Comparison of ENCODE assay signal across 7 cellular contexts in genomic region chr16:813204-813915, GRCh38. TPM values are rescaled to one million over a fixed set of nuclear protein-coding genes. Genes with fewer than 3 reads are reported as not detected.
DNase-seq lines count a peak whose midpoint lies in the region; ATAC-seq and TF ChIP-seq lines count a peak whose summit lies in the region.

No MANE protein-coding gene starts in this region.

- H2AFZ ChIP-seq in GM23248, result peak overlapping the region; percentile 84

- H4K20me1 ChIP-seq in GM23248 (ENCODE audit: insufficient read depth), result no peaks in the 10 kb centered on the region

- 0 out of 2 replicates have a peak, but pooled peaks cover 5% of the 10 kb centered on the region for H3F3A ChIP-seq in GM23248 (ENCODE audit: insufficient read depth)

- 7% methylated on average over 48 to 57 of the region's 67 CpGs for WGBS in GM23248 (ENCODE audit: low coverage in 1 of 2, low lambda C conversion rate in 2 of 2, missing lambda C conversion rate in 2 of 2), 2 experiments

- in situ Hi-C loops in GM23248 (cut with MboI), result loop anchor here (25.0 kb wide), 1 partner anchor 249 kb away; the partner anchor contains the start of gene SSTR5
- in situ Hi-C loops in astrocyte of the spinal cord (cut with HindIII; ENCODE audit: low sequenced_read_pairs), result no loop called here

- H3K4me2 ChIP-seq in GM23248 (ENCODE audit: unreplicated experiment), result peak overlapping the region; percentile 84

- no peaks in the 10 kb centered on the region for H3K9me2 ChIP-seq in GM23248 (ENCODE audit: insufficient read depth)

- no peak for ATAC-seq in GM18498 (IDR thresholded peaks at IDR 0.05; ENCODE audit: unreplicated experiment)

- H3K9me3 ChIP-seq in GM23248 (ENCODE audit: low read depth), result no peaks in the 10 kb centered on the region

- DNase-seq in GM23248, result peak; percentile 72
- DNase-seq in T-helper 1 cell, result peak in 3 of 5 donors; percentile 22 to 34 (median 34)
- no peak for DNase-seq in astrocyte of the spinal cord (ENCODE audit: low read depth, low spot score)
- peak; percentile 16 for DNase-seq in iris pigment epithelial cell (ENCODE audit: low read depth)
- DNase-seq in stimulated activated CD4-positive, alpha-beta T cell treated with anti-CD3 and anti-CD28 coated beads, Interleukin-4, amount 100 ng/mL, for 24 hours, result peak; percentile 59
- DNase-seq in MV-4-11 (lab: John Stamatoyannopoulos, UW), result no peak

- H3K36me3 ChIP-seq in GM23248 (ENCODE audit: low read depth), result no peaks in the 10 kb centered on the region

- peaks cover 25% of the 10 kb centered on the region for H3K4me1 ChIP-seq in GM23248 (ENCODE audit: insufficient read depth)

- H3K79me2 ChIP-seq in GM23248 (ENCODE audit: insufficient read depth), result peaks cover 16% of the 10 kb centered on the region; the same call in 1 of the 2 replicates

- no peak overlapping the region for H3K27ac ChIP-seq in GM23248

- peak overlapping the region; percentile 69 for H3K9ac ChIP-seq in GM23248

- peak; percentile 56 for TF ChIP-seq CTCF in astrocyte of the spinal cord (IDR thresholded peaks at IDR 0.05; ENCODE audit: low read depth, low read length)

- H3K4me3 ChIP-seq in GM23248 (peak overlapping the region; percentile 71), astrocyte of the spinal cord (ENCODE audit: low read depth, low read length) (no peak overlapping the region)

- peaks cover 14% of the 10 kb centered on the region; the same call in 1 of the 2 replicates for H3K27me3 ChIP-seq in GM23248 (replicated peaks; ENCODE audit: insufficient read depth)

RNA-seq across cellular contexts. Expression of gene GNG13, which starts 12.8 kb away (rescaled TPM):
- total RNA-seq in GM23248 (2014; rRNA removed; shearing (Covaris generic)), result not detected in 2 replicates
- not detected in 2 replicates for polyA plus RNA-seq in GM23248 (2016; fragmentation: Nextera tagmentation; extraction: Ambion mirVana)

RNA-seq across cellular contexts. Expression of gene CHTF18, which starts 24.9 kb away (rescaled TPM):
- 9.1 and 13.1 TPM in 2 replicates for total RNA-seq in GM23248 (2014; rRNA removed; shearing (Covaris generic))
- polyA plus RNA-seq in GM23248 (2016; fragmentation: Nextera tagmentation; extraction: Ambion mirVana), result 8.0 and 8.8 TPM in 2 replicates

RNA-seq across cellular contexts. Expression of gene RPUSD1, which starts 25.2 kb away (rescaled TPM):
- 44.6 and 54.3 TPM in 2 replicates for total RNA-seq in GM23248 (2014; rRNA removed; shearing (Covaris generic))
- 15.4 and 19.1 TPM in 2 replicates for polyA plus RNA-seq in GM23248 (2016; fragmentation: Nextera tagmentation; extraction: Ambion mirVana)

RNA-seq across cellular contexts. Expression of gene MSLN, which starts 52.8 kb away (rescaled TPM):
- not detected in 2 replicates for total RNA-seq in GM23248 (2014; rRNA removed; shearing (Covaris generic))
- not detected in 2 replicates for polyA plus RNA-seq in GM23248 (2016; fragmentation: Nextera tagmentation; extraction: Ambion mirVana)

Comparison
In these comparisons a context has a peak if more than half of its experiments do, and no peak if none do; other contexts are left out.
1. DNase-seq: peak in GM23248 (single experiment), T-helper 1 cell (3 of 5), iris pigment epithelial cell (single experiment) and stimulated activated CD4-positive, alpha-beta T cell treated with anti-CD3 and anti-CD28 coated beads, Interleukin-4, amount 100 ng/mL, for 24 hours (single experiment); none in astrocyte of the spinal cord (single experiment) and MV-4-11 (single experiment).